In the genomic region with DNA sequence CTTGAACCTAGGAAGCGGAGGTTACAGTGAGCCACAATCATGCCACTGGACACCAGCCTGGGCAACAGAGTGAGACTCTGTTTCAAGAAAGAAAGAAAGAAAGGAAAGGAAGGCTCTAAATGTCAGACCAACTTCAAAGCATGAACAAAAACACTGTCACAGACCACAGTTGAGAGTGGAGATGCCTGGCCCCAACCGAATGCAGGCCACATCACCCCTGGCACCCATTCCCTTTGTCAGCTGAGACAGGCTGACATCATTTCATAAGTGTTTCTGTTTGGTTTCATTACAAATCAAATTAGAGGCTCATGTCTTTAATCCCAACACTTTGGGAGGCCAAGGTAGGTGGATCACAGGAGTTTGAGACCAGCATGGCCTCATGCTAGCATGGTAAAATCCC, we compare ENCODE assay signal across 16 cellular contexts. TPM values are rescaled to one million over a fixed set of nuclear protein-coding genes. Genes with fewer than 3 reads are reported as not detected.
DNase-seq lines count a peak whose midpoint lies in the region; ATAC-seq, FAIRE-seq and TF ChIP-seq lines count a peak whose summit lies in the region.
"Had no signal": no experiment of that assay in that cellular context is flagged by ENCODE, and none has a peak within 500 bp of the region (broad histone marks: within the 10 kb centered on the region; RNA-seq: fewer than 3 reads in every experiment).

No MANE protein-coding gene starts in this region.

- ATAC-seq in Right ventricle myocardium superior (ENCODE audit: poor library complexity): peak; percentile 39
- peak; percentile 52 for ATAC-seq in activated naive CD8-positive, alpha-beta T cell treated with anti-CD3 and anti-CD28 coated beads, Interleukin-2, amount 50 U/mL, for 24 hours
- no peak for ATAC-seq in pancreas
- ATAC-seq: naive thymus-derived CD8-positive, alpha-beta T cell had no signal

- TF ChIP-seq CTCF in right atrium auricular region (IDR thresholded peaks at IDR 0.05): no peak
- no peak for TF ChIP-seq CTCF in pancreas (IDR thresholded peaks at IDR 0.05)

- DNase-seq in Right ventricle myocardium superior (no peak), right atrium auricular region (ENCODE audit: low spot score) (no peak), immature natural killer cell (no peak), activated gamma-delta T cell treated with Interleukin-2 at 50 U/mL for 16 hours (no peak), pancreas (no peak)
- no peak for DNase-seq in activated naive CD8-positive, alpha-beta T cell treated with anti-CD3 and anti-CD28 coated beads, Interleukin-2, amount 50 U/mL, for 24 hours
- DNase-seq: activated CD8-positive, alpha-beta memory T cell treated with anti-CD3 and anti-CD28 coated beads, Interleukin-2, amount 50 U/mL, for 48 hours; endodermal cell; glutamatergic neuron; HCEC 1CT; naive thymus-derived CD8-positive, alpha-beta T cell; NCI-H2081; NCI-H82; testis had no signal

- WGBS in pancreas, 2 donors: 96% methylated on average over 2 of the region's 2 CpGs

- H3K27ac ChIP-seq in right atrium auricular region: no peak overlapping the region
- H3K27ac ChIP-seq in layer of hippocampus (ENCODE audit: low read depth, low read length): peak overlapping the region; percentile 59
- peak overlapping the region; percentile 82 for H3K27ac ChIP-seq in temporal lobe (ENCODE audit: low read depth, low read length)
- no peak overlapping the region for H3K27ac ChIP-seq in pancreas
- H3K27ac ChIP-seq: testis had no signal

- H3K9me3 ChIP-seq in right atrium auricular region (no peaks in the 10 kb centered on the region), pancreas (no peaks in the 10 kb centered on the region)
- H3K9me3 ChIP-seq: testis had no signal

- H3K36me3 Mint-ChIP-seq in activated naive CD8-positive, alpha-beta T cell treated with anti-CD3 and anti-CD28 coated beads, Interleukin-2, amount 50 U/mL, for 24 hours (ENCODE audit: low read depth): peaks cover 28% of the 10 kb centered on the region
- H3K36me3 Mint-ChIP-seq in immature natural killer cell: peaks cover 13 to 26% (median 14%) of the 10 kb centered on the region in 3 donors

- H3K27me3 ChIP-seq in right atrium auricular region: no peaks in the 10 kb centered on the region
- H3K27me3 ChIP-seq in layer of hippocampus (ENCODE audit: control insufficient read depth, insufficient read depth, low read length): no peaks in the 10 kb centered on the region
- H3K27me3 ChIP-seq in pancreas: no peaks in the 10 kb centered on the region
- H3K27me3 ChIP-seq: testis had no signal

- no peak for FAIRE-seq in pancreas (lab: Jason Lieb, UNC)

- intact Hi-C loops in Right ventricle myocardium superior (cut with DNase I): no loop called here
- intact Hi-C loops in pancreas (cut with DNase I): no loop called here

- H3K4me1 ChIP-seq in right atrium auricular region: no peaks in the 10 kb centered on the region
- H3K4me1 ChIP-seq in pancreas: no peaks in the 10 kb centered on the region
- H3K4me1 ChIP-seq: testis had no signal

- H3K27ac Mint-ChIP-seq in activated naive CD8-positive, alpha-beta T cell treated with anti-CD3 and anti-CD28 coated beads, Interleukin-2, amount 50 U/mL, for 24 hours: peak overlapping the region; percentile 31
- H3K27ac Mint-ChIP-seq in immature natural killer cell: peak overlapping the region in 1 of 6 donors; percentile 41

- peaks cover 5% of the 10 kb centered on the region for H3K4me1 Mint-ChIP-seq in activated naive CD8-positive, alpha-beta T cell treated with anti-CD3 and anti-CD28 coated beads, Interleukin-2, amount 50 U/mL, for 24 hours
- H3K4me1 Mint-ChIP-seq in immature natural killer cell: peaks cover 6 to 21% of the 10 kb centered on the region in 2 donors
- H3K4me1 Mint-ChIP-seq: endodermal cell had no signal

- H3K36me3 ChIP-seq in right atrium auricular region (peaks cover 53% of the 10 kb centered on the region), pancreas (peaks cover 9 to 35% (median 19%) of the 10 kb centered on the region in 3 donors)

- H3K27me3 Mint-ChIP-seq in activated naive CD8-positive, alpha-beta T cell treated with anti-CD3 and anti-CD28 coated beads, Interleukin-2, amount 50 U/mL, for 24 hours: no peaks in the 10 kb centered on the region
- H3K27me3 Mint-ChIP-seq in immature natural killer cell (ENCODE audit: low read depth in 3 of 3): peaks cover 0 to 2% (median 2%) of the 10 kb centered on the region in 3 donors
- H3K27me3 Mint-ChIP-seq: naive thymus-derived CD8-positive, alpha-beta T cell had no signal

- no peaks in the 10 kb centered on the region for H3K9me3 Mint-ChIP-seq in activated naive CD8-positive, alpha-beta T cell treated with anti-CD3 and anti-CD28 coated beads, Interleukin-2, amount 50 U/mL, for 24 hours
- H3K9me3 Mint-ChIP-seq in immature natural killer cell: no peaks in the 10 kb centered on the region
- H3K9me3 Mint-ChIP-seq: endodermal cell; naive thymus-derived CD8-positive, alpha-beta T cell had no signal

- H3K4me3 Mint-ChIP-seq in activated naive CD8-positive, alpha-beta T cell treated with anti-CD3 and anti-CD28 coated beads, Interleukin-2, amount 50 U/mL, for 24 hours: no peak overlapping the region
- no peak overlapping the region for H3K4me3 Mint-ChIP-seq in immature natural killer cell
- H3K4me3 Mint-ChIP-seq: endodermal cell; naive thymus-derived CD8-positive, alpha-beta T cell had no signal

- no peak overlapping the region for H3K4me3 ChIP-seq in right atrium auricular region
- no peak overlapping the region for H3K4me3 ChIP-seq in pancreas
- H3K4me3 ChIP-seq: testis had no signal

RNA-seq across cellular contexts. Expression of a gene that starts 28.6 kb away (rescaled TPM):
- total RNA-seq in Right ventricle myocardium superior (23.0 TPM), right atrium auricular region (10 to 100 TPM; 26.5 to 51.5 TPM), temporal lobe (25.1 TPM), pancreas (10 to 100 TPM; 27.8 to 55.9 (median 39.0) TPM)
- polyA plus RNA-seq in immature natural killer cell (10 to 100 TPM; 30.9 to 53.3 (median 37.3) TPM), pancreas (10 to 100 TPM; 46.9 to 63.3 TPM)

Comparison
In these comparisons a context has a peak if more than half of its experiments do, and no peak if none do; other contexts are left out.
1. ATAC-seq: peak in Right ventricle myocardium superior (single experiment) and activated naive CD8-positive, alpha-beta T cell treated with anti-CD3 and anti-CD28 coated beads, Interleukin-2, amount 50 U/mL, for 24 hours (single experiment); none in pancreas (0 of 4).
2. H3K27ac ChIP-seq: peak in layer of hippocampus (single experiment) and temporal lobe (single experiment); none in right atrium auricular region (0 of 2) and pancreas (0 of 4).